In genomic region chr4:185018834-185019450, GRCh38 we compare ENCODE assay signal across 18 cellular contexts. TPM values are rescaled to one million over a fixed set of nuclear protein-coding genes. Genes with fewer than 3 reads are reported as not detected.
A peak's percentile ranks its signal among the peaks of the same experiment; 100 is the strongest.
DNase-seq lines count a peak whose midpoint lies in the region; ATAC-seq and TF ChIP-seq lines count a peak whose summit lies in the region.
"Had no signal": no experiment of that assay in that cellular context is flagged by ENCODE, and none has a peak within 500 bp of the region (broad histone marks: within the 10 kb centered on the region; RNA-seq: fewer than 3 reads in every experiment).

No MANE protein-coding gene starts in this region.

- TF ChIP-seq CTCF in Panc1 (IDR thresholded peaks at IDR 0.05): no peak

- no peak overlapping the region for H3K27ac ChIP-seq in Panc1 (ENCODE audit: low read length)
- H3K27ac ChIP-seq: parathyroid adenoma, transverse colon had no signal

- POLR2A ChIA-PET in activated CD4-positive, alpha-beta T cell treated with anti-CD3 and anti-CD28 coated beads for 36 hours (lab: Charles Lee): no interaction called here
- POLR2A ChIA-PET in Panc1 (lab: Charles Lee): no interaction called here

- peaks cover 9% of the 10 kb centered on the region for H3K4me1 Mint-ChIP-seq in activated CD4-positive, alpha-beta T cell treated with anti-CD3 and anti-CD28 coated beads for 36 hours
- H3K4me1 Mint-ChIP-seq in stimulated activated naive B cell treated with anti-CD40 and anti-IgM and Interleukin-4, amounts not matched to agents 10 μg/mL and 1 μg/mL and 100 μg/mL, for 72 hours: peaks cover 18 to 29% of the 10 kb centered on the region in 2 donors

- peak; percentile 14 for DNase-seq in activated CD4-positive, alpha-beta T cell treated with anti-CD3 and anti-CD28 coated beads for 36 hours
- no peak for DNase-seq in activated CD4-positive, alpha-beta T cell treated with anti-CD3 and anti-CD28 coated beads, Interleukin-2, amount 50 U/mL, for 48 hours
- no peak for DNase-seq in Panc1 (ENCODE audit: low read depth, low spot score)
- no peak for DNase-seq in stimulated activated naive B cell treated with anti-CD40 and anti-IgM and Interleukin-4, amounts not matched to agents 10 μg/mL and 1 μg/mL and 100 μg/mL, for 72 hours
- no peak for DNase-seq in T-helper 9 cell
- no peak for DNase-seq in EL
- DNase-seq: activated CD4-positive, alpha-beta T cell treated with anti-CD3 and anti-CD28 coated beads, Interleukin-2, amount 50 U/mL, for 4 hours; activated naive CD4-positive, alpha-beta T cell treated with anti-CD3 and anti-CD28 coated beads for 36 hours; DMS79; NCI-H446; transverse colon had no signal

- no peaks in the 10 kb centered on the region for H3K9me3 ChIP-seq in Panc1 (ENCODE audit: control insufficient read depth, insufficient read depth, low read depth, low read length)
- H3K9me3 ChIP-seq: transverse colon had no signal

- no peaks in the 10 kb centered on the region for H3K36me3 Mint-ChIP-seq in activated CD4-positive, alpha-beta T cell treated with anti-CD3 and anti-CD28 coated beads for 36 hours (ENCODE audit: low read depth)
- peaks cover 2 to 3% of the 10 kb centered on the region in 2 donors for H3K36me3 Mint-ChIP-seq in stimulated activated naive B cell treated with anti-CD40 and anti-IgM and Interleukin-4, amounts not matched to agents 10 μg/mL and 1 μg/mL and 100 μg/mL, for 72 hours

- intact Hi-C loops in activated CD4-positive, alpha-beta T cell treated with anti-CD3 and anti-CD28 coated beads for 36 hours (cut with DNase I, micrococcal nuclease): loop anchor here in 1 of 2 experiments (5.0 kb wide), 3 partner anchors 108 to 1703 kb away; partner anchors contain the start of genes FAT1 and STOX2
- intact Hi-C loops in Panc1 (cut with micrococcal nuclease; ENCODE audit: unreplicated experiment): no loop called here

- CTCF ChIA-PET in activated CD4-positive, alpha-beta T cell treated with anti-CD3 and anti-CD28 coated beads for 36 hours (lab: Charles Lee): interaction anchor here (0.8 to 1.6 kb wide), 5 partner anchors 11 to 579 kb away, joined by 3 to 8 read pairs (median 3); no protein-coding TSS in a partner anchor
- CTCF ChIA-PET in Panc1 (lab: Charles Lee): interaction anchor here (1.5 kb wide), 1 partner anchor 116 kb away, joined by 3 read pairs; no protein-coding TSS in a partner anchor

- H3K4me3 ChIP-seq in Panc1 (ENCODE audit: low read depth in 2 of 2, low read length in 2 of 2): peak overlapping the region; percentile 33 to 54; a peak in 3 of 4 replicates
- peak overlapping the region; percentile 8 for H3K4me3 ChIP-seq in iPS-11a (ENCODE audit: low read depth, low read length)
- H3K4me3 ChIP-seq: transverse colon had no signal

- no peaks in the 10 kb centered on the region; the same call in 1 of the 2 replicates for H3K4me1 ChIP-seq in Panc1 (ENCODE audit: control insufficient read depth, insufficient read depth, low read length)
- H3K4me1 ChIP-seq: parathyroid adenoma had no signal

- BruUV-seq in Panc1 (replicated peaks; lab: Mats Ljungman, UMichigan): no TSS peak

- in situ Hi-C loops in Panc1 (cut with HindIII; ENCODE audit: low pct_unique_long_range_greater_than_20kb, low sequenced_read_pairs): no loop called here

- peaks cover 71% of the 10 kb centered on the region for H3K27me3 Mint-ChIP-seq in activated CD4-positive, alpha-beta T cell treated with anti-CD3 and anti-CD28 coated beads for 36 hours
- peaks cover 72 to 99% of the 10 kb centered on the region in 2 donors for H3K27me3 Mint-ChIP-seq in stimulated activated naive B cell treated with anti-CD40 and anti-IgM and Interleukin-4, amounts not matched to agents 10 μg/mL and 1 μg/mL and 100 μg/mL, for 72 hours

- no peaks in the 10 kb centered on the region for H3K9me3 Mint-ChIP-seq in activated CD4-positive, alpha-beta T cell treated with anti-CD3 and anti-CD28 coated beads for 36 hours (ENCODE audit: low read depth)
- no peaks in the 10 kb centered on the region for H3K9me3 Mint-ChIP-seq in stimulated activated naive B cell treated with anti-CD40 and anti-IgM and Interleukin-4, amounts not matched to agents 10 μg/mL and 1 μg/mL and 100 μg/mL, for 72 hours
- H3K9me3 Mint-ChIP-seq: activated naive CD4-positive, alpha-beta T cell treated with anti-CD3 and anti-CD28 coated beads for 36 hours; central memory CD8-positive, alpha-beta T cell had no signal

- peaks cover 12% of the 10 kb centered on the region for H3K27me3 ChIP-seq in Panc1 (ENCODE audit: control insufficient read depth, insufficient read depth, low read length)

- no peaks in the 10 kb centered on the region for H3K36me3 ChIP-seq in Panc1 (ENCODE audit: control insufficient read depth, insufficient read depth, low read length)
- H3K36me3 ChIP-seq: transverse colon had no signal

- H3K27ac Mint-ChIP-seq in activated CD4-positive, alpha-beta T cell treated with anti-CD3 and anti-CD28 coated beads for 36 hours: no peak overlapping the region
- peak overlapping the region; percentile 93 for H3K27ac Mint-ChIP-seq in stimulated activated naive B cell treated with anti-CD40 and anti-IgM and Interleukin-4, amounts not matched to agents 10 μg/mL and 1 μg/mL and 100 μg/mL, for 72 hours
- H3K27ac Mint-ChIP-seq: activated naive CD4-positive, alpha-beta T cell treated with anti-CD3 and anti-CD28 coated beads for 36 hours had no signal

- no peak for ATAC-seq in activated CD4-positive, alpha-beta T cell treated with anti-CD3 and anti-CD28 coated beads for 36 hours
- peak; percentile 59 for ATAC-seq in Panc1
- no peak for ATAC-seq in stimulated activated naive B cell treated with anti-CD40 and anti-IgM and Interleukin-4, amounts not matched to agents 10 μg/mL and 1 μg/mL and 100 μg/mL, for 72 hours (replicated peaks)
- ATAC-seq in GM18511 (IDR thresholded peaks at IDR 0.05; ENCODE audit: unreplicated experiment): no peak

- no peak overlapping the region for H3K4me3 Mint-ChIP-seq in activated CD4-positive, alpha-beta T cell treated with anti-CD3 and anti-CD28 coated beads for 36 hours
- peak overlapping the region; percentile 11 to 55 for H3K4me3 Mint-ChIP-seq in stimulated activated naive B cell treated with anti-CD40 and anti-IgM and Interleukin-4, amounts not matched to agents 10 μg/mL and 1 μg/mL and 100 μg/mL, for 72 hours
- H3K4me3 Mint-ChIP-seq: activated naive CD4-positive, alpha-beta T cell treated with anti-CD3 and anti-CD28 coated beads for 36 hours; central memory CD8-positive, alpha-beta T cell had no signal

RNA-seq across cellular contexts. Expression of gene HELT, which starts 0.7 kb away (rescaled TPM):
- not detected for total RNA-seq in activated CD4-positive, alpha-beta T cell treated with anti-CD3 and anti-CD28 coated beads for 36 hours
- total RNA-seq in Panc1 (2021; ENCODE audit: unreplicated experiment): not detected
- not detected for polyA plus RNA-seq in Panc1 (2012; ENCODE audit: insufficient read length)
- total RNA-seq: activated naive CD4-positive, alpha-beta T cell treated with anti-CD3 and anti-CD28 coated beads for 36 hours; epithelial cell of proximal tubule; mesenteric fat pad; T-helper 2 cell treated with Interferon-gamma antibody and Interleukin-4, amounts not matched to agents 100 ng/mL and 5 ng/mL, for 36 hours; transverse colon had no signal
